In the genomic region with DNA sequence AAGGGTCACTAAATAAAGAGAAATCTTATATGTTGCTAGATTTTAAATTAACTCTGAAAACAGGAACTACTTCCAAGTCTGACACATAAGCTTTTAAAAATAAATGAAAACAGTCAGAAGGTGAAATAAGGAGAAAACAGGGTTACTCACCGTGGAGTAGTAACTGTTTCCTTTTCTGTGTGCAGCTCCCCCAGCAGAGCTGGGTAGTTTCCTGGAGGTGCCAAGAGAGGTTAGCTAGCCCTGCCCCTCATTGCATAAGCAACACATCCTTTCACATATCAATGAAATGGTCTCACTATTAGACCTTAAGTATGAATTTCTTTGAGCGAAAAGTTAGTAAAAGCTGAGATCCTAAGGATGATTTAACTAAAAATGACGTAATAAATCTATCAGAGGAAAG, we compare ENCODE assay signal across 8 cellular contexts. TPM values are rescaled to one million over a fixed set of nuclear protein-coding genes. Genes with fewer than 3 reads are reported as not detected.
DNase-seq lines count a peak whose midpoint lies in the region; ATAC-seq and TF ChIP-seq lines count a peak whose summit lies in the region.

No MANE protein-coding gene starts in this region.

- peaks cover 10% of the 10 kb centered on the region for H3K4me1 Mint-ChIP-seq in stimulated activated effector memory CD8-positive, alpha-beta T cell treated with anti-CD3 and anti-CD28 coated beads, Interleukin-12 subunit alpha, Interleukin-12 subunit beta, amount 100 ng/mL, for 72 hours

- no peaks in the 10 kb centered on the region for H3K27me3 ChIP-seq in brain microvascular endothelial cell (replicated peaks)

- no peak overlapping the region for H3K27ac ChIP-seq in brain microvascular endothelial cell

- H3K36me3 Mint-ChIP-seq in stimulated activated effector memory CD8-positive, alpha-beta T cell treated with anti-CD3 and anti-CD28 coated beads, Interleukin-12 subunit alpha, Interleukin-12 subunit beta, amount 100 ng/mL, for 72 hours, result peaks cover 72% of the 10 kb centered on the region

- peak overlapping the region; percentile 87 for H3K27ac Mint-ChIP-seq in stimulated activated effector memory CD8-positive, alpha-beta T cell treated with anti-CD3 and anti-CD28 coated beads, Interleukin-12 subunit alpha, Interleukin-12 subunit beta, amount 100 ng/mL, for 72 hours

- in situ Hi-C loops in brain microvascular endothelial cell (cut with HindIII; ENCODE audit: low pct_ligation_motif_present, low sequenced_read_pairs), result no loop called here

- peak overlapping the region; percentile 8 for H3K4me3 Mint-ChIP-seq in stimulated activated effector memory CD8-positive, alpha-beta T cell treated with anti-CD3 and anti-CD28 coated beads, Interleukin-12 subunit alpha, Interleukin-12 subunit beta, amount 100 ng/mL, for 72 hours

- DNase-seq in GM03348 (ENCODE audit: low spot score) (peak; percentile 37), brain microvascular endothelial cell (peak; percentile 29), NCI-H510A (lab: John Stamatoyannopoulos, UW) (no peak), NCI-H1930 (lab: John Stamatoyannopoulos, UW) (no peak)
- DNase-seq in Jurkat, Clone E6-1 (ENCODE audit: low read depth, low spot score), result peak; percentile 7
- DNase-seq in stimulated activated effector memory CD8-positive, alpha-beta T cell treated with anti-CD3 and anti-CD28 coated beads, Interleukin-12 subunit alpha, Interleukin-12 subunit beta, amount 100 ng/mL, for 72 hours (ENCODE audit: low spot score in 2 of 2), result no peak

- ATAC-seq in GM21447 (IDR thresholded peaks at IDR 0.05; ENCODE audit: unreplicated experiment) (peak; percentile 90), HG03025 (IDR thresholded peaks at IDR 0.05; ENCODE audit: low FRiP score, unreplicated experiment) (no peak)
- ATAC-seq in stimulated activated effector memory CD8-positive, alpha-beta T cell treated with anti-CD3 and anti-CD28 coated beads, Interleukin-12 subunit alpha, Interleukin-12 subunit beta, amount 100 ng/mL, for 72 hours, result peak; percentile 100

- H3K4me3 ChIP-seq in Jurkat, Clone E6-1 (ENCODE audit: low read length), result no peak overlapping the region
- no peak overlapping the region for H3K4me3 ChIP-seq in brain microvascular endothelial cell (ENCODE audit: low read depth, low read length)

- H3K9me3 Mint-ChIP-seq in stimulated activated effector memory CD8-positive, alpha-beta T cell treated with anti-CD3 and anti-CD28 coated beads, Interleukin-12 subunit alpha, Interleukin-12 subunit beta, amount 100 ng/mL, for 72 hours, result no peaks in the 10 kb centered on the region

- TF ChIP-seq CTCF in brain microvascular endothelial cell (IDR thresholded peaks at IDR 0.05; ENCODE audit: low read depth, low read length, missing control alignments), result no peak

- H3K36me3 ChIP-seq in brain microvascular endothelial cell (replicated peaks), result peaks cover 16% of the 10 kb centered on the region

RNA-seq across cellular contexts. Expression of a gene that starts 54.0 kb away (rescaled TPM):
- 0.55 TPM for polyA plus RNA-seq in Jurkat, Clone E6-1 (2012; ENCODE audit: insufficient read depth, insufficient read length)

RNA-seq across cellular contexts. Expression of a gene that starts 57.1 kb away (rescaled TPM):
- polyA plus RNA-seq in Jurkat, Clone E6-1 (2012; ENCODE audit: insufficient read depth, insufficient read length), result 29.9 TPM

Comparison
In these comparisons a context has a peak if more than half of its experiments do, and no peak if none do; other contexts are left out.
1. DNase-seq: peak in GM03348 (single experiment), Jurkat, Clone E6-1 (single experiment) and brain microvascular endothelial cell (single experiment); none in stimulated activated effector memory CD8-positive, alpha-beta T cell treated with anti-CD3 and anti-CD28 coated beads, Interleukin-12 subunit alpha, Interleukin-12 subunit beta, amount 100 ng/mL, for 72 hours (0 of 2), NCI-H510A (single experiment) and NCI-H1930 (0 of 2).